In the genomic region with DNA sequence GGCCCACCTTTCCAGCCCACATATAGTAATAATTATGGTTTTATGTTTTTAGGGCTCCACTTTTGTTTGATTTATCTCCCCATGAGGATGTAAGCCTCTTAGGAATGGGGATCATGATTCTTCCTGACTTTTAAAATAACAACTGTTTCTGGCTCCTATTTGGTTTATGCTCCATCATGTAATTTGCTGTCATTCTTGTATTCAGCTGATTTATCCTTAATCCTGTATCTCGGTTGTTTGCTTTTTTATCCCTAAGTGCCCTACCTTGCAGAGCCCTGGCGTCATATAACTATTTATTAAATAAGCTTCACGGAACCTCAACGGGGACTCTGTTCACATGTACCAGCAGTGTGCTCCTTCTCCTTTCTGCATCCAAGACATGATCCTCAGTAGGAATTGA, we compare ENCODE assay signal across 7 cellular contexts.
"Had no signal": no experiment of that assay in that cellular context is flagged by ENCODE, and none has a peak within 500 bp of the region (broad histone marks: within the 10 kb centered on the region; RNA-seq: fewer than 3 reads in every experiment).

No MANE protein-coding gene starts in this region.

- H3K4me3 Mint-ChIP-seq: GM23338, H9, HFFc6, IgD-negative memory B cell had no signal

- H3K27me3 Mint-ChIP-seq: IgD-negative memory B cell had no signal

- H3K27ac Mint-ChIP-seq: GM23338, H9, HFFc6, IgD-negative memory B cell had no signal

- ATAC-seq: GM23338, HCT116, HepG2 had no signal

- H3K9me3 Mint-ChIP-seq: GM23338 had no signal

- DNase-seq: H9, HFFc6 had no signal

- H3K27ac ChIP-seq: HL-60 had no signal

- H3K4me1 Mint-ChIP-seq: IgD-negative memory B cell had no signal

- H3K4me3 ChIP-seq: GM23338 had no signal
